Comparison of ENCODE assay signal across 8 cellular contexts in the genomic region with DNA sequence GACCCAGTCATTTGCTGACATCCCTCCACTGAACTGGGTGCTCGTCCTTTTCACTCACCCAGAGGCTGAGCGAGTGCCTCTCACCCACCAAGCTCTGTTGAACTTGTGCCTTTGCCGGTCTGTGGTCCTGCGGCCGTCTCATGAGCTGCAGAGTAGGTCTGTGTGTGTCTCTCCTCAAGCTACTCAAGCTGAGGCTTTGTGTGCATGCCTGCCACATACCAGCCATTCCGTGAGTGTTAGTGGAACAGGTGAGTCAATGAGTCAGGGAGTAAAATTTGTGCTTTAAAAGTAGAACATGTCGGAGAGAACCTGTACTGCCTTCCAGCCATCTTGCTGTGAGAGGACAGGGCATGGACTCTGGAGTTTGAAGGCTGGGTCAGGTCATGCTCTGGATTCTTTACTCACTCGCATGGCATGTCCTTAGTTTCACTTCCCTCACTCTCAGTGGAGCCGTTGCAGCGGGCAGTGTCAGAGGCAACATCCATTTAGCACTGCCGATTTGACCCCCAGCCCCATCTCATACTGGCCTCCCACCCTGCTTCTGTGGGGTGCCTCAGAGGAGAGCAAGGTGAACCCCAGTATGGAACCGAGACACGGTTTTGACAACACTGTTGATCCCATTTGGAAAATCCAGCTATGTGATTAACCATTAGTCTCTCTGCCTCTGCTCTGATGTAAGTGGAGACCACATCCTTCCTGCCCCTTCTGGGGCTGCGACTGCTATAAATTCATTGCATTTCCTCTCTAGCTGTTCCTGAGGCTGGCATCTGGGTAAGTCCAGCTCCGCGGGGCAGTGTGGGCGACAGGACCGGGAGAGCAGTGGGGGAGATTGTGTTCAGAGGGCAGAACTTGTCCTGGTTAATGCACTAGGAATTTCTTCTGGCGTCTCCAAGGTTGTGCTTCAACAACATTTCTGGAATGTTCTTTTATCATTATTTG. TPM values are rescaled to one million over a fixed set of nuclear protein-coding genes. Genes with fewer than 3 reads are reported as not detected.
DNase-seq lines count a peak whose midpoint lies in the region; ATAC-seq, FAIRE-seq and TF ChIP-seq lines count a peak whose summit lies in the region.

A gene (plus strand): TSS at position 751 of the 939 bp plus-strand sequence. CDS start 2,628 bp downstream, outside the sequence.

- no peak within 1 kb of the TSS for H4K91ac ChIP-seq in mesenchymal stem cell (ENCODE audit: low read length)

- in situ Hi-C loops in Panc1 (cut with HindIII; ENCODE audit: low pct_unique_long_range_greater_than_20kb, low sequenced_read_pairs): no loop called here

- DNase-seq in A172 (ENCODE audit: low spot score) (peak; percentile 69), Panc1 (ENCODE audit: low read depth, low spot score) (no peak), kidney (no peak), stomach (peak; percentile 34), frontal cortex (ENCODE audit: low spot score in 2 of 2) (no peak), mesenchymal stem cell (no peak)
- DNase-seq in activated effector memory CD4-positive, alpha-beta T cell treated with anti-CD3 and anti-CD28 coated beads, Interleukin-2, amount 50 U/mL, for 16 hours: peak; percentile 74

- no peak within 1 kb of the TSS for H2BK5ac ChIP-seq in mesenchymal stem cell (ENCODE audit: low read depth, low read length, poor library complexity, severe bottlenecking)

- no peak within 1 kb of the TSS for H2BK15ac ChIP-seq in mesenchymal stem cell (ENCODE audit: low read depth, poor library complexity, severe bottlenecking)

- POLR2A ChIA-PET in Panc1 (lab: Charles Lee): no interaction called here

- no peak for TF ChIP-seq POLR2A in stomach (IDR thresholded peaks at IDR 0.05)

- no peak within 1 kb of the TSS for H3K27ac ChIP-seq in Panc1 (ENCODE audit: low read length)
- no peak within 1 kb of the TSS for H3K27ac ChIP-seq in kidney (ENCODE audit: low read depth in 2 of 2, low read length in 2 of 2)
- H3K27ac ChIP-seq in stomach: peak within 1 kb of the TSS in 4 of 5 donors; percentile 33 to 59 (median 46)
- H3K27ac ChIP-seq in mesenchymal stem cell (ENCODE audit: low read length, poor library complexity, severe bottlenecking): no peak within 1 kb of the TSS

- no peak within 1 kb of the TSS for H4K8ac ChIP-seq in mesenchymal stem cell (ENCODE audit: low read length)

- H2BK120ac ChIP-seq in mesenchymal stem cell (ENCODE audit: low read depth, low read length): no peak within 1 kb of the TSS

- H3K9ac ChIP-seq in kidney (ENCODE audit: low read length in 2 of 2) (peak within 1 kb of the TSS in 1 of 2 donors; percentile 9), mesenchymal stem cell (ENCODE audit: low read length) (no peak within 1 kb of the TSS)

- H3K27me3 ChIP-seq in Panc1 (ENCODE audit: control insufficient read depth, insufficient read depth, low read length): no peaks in the 10 kb centered on the region
- peaks cover 0 to 11% (median 0%) of the 10 kb centered on the region in 3 donors for H3K27me3 ChIP-seq in stomach
- no peaks in the 10 kb centered on the region for H3K27me3 ChIP-seq in mesenchymal stem cell (ENCODE audit: control insufficient read depth in 1 of 2, insufficient read depth in 1 of 2, low read length in 2 of 2)

- FAIRE-seq in kidney (lab: Jason Lieb, UNC): no peak
- no peak for FAIRE-seq in frontal cortex (lab: Jason Lieb, UNC)

- intact Hi-C loops in Panc1 (cut with micrococcal nuclease; ENCODE audit: unreplicated experiment) (no loop called here), kidney (cut with DNase I) (no loop called here), stomach (cut with DNase I; ENCODE audit: low total_unique reads) (no loop called here)

- peak; percentile 64 for ATAC-seq in GM21786 (IDR thresholded peaks at IDR 0.05; ENCODE audit: unreplicated experiment)
- ATAC-seq in Panc1: peak; percentile 88

- H3K14ac ChIP-seq in mesenchymal stem cell (ENCODE audit: low read length in 2 of 2): no peak within 1 kb of the TSS

- BruUV-seq in Panc1 (replicated peaks; lab: Mats Ljungman, UMichigan): no TSS peak

- H3K79me1 ChIP-seq in mesenchymal stem cell (replicated peaks; ENCODE audit: low read length, poor library complexity, severe bottlenecking): no peaks in the 10 kb centered on the region

- H2BK12ac ChIP-seq in mesenchymal stem cell (ENCODE audit: low read length in 2 of 2): no peak within 1 kb of the TSS

- H3K36me3 ChIP-seq in Panc1 (ENCODE audit: control insufficient read depth, insufficient read depth, low read length) (no peaks in the 10 kb centered on the region), kidney (ENCODE audit: control insufficient read depth in 1 of 2, insufficient read depth in 2 of 2, low read length in 2 of 2) (no peaks in the 10 kb centered on the region), stomach (no peaks in the 10 kb centered on the region), mesenchymal stem cell (ENCODE audit: control insufficient read depth in 1 of 2, insufficient read depth in 2 of 2, low read depth in 1 of 2, low read length in 2 of 2) (no peaks in the 10 kb centered on the region)

- H3K18ac ChIP-seq in mesenchymal stem cell (ENCODE audit: low read depth in 1 of 2, low read length in 2 of 2): no peak within 1 kb of the TSS

- H2AFZ ChIP-seq in mesenchymal stem cell (ENCODE audit: low read depth, low read length): no peak within 1 kb of the TSS

- H2AK5ac ChIP-seq in mesenchymal stem cell (ENCODE audit: low read length, severe bottlenecking): no peak within 1 kb of the TSS

- no peak within 1 kb of the TSS for H3K4me2 ChIP-seq in mesenchymal stem cell (ENCODE audit: low read length, poor library complexity, severe bottlenecking)

- peaks cover 10% of the 10 kb centered on the region; the same call in 1 of the 2 replicates for H3K4me1 ChIP-seq in Panc1 (ENCODE audit: control insufficient read depth, insufficient read depth, low read length)
- H3K4me1 ChIP-seq in kidney (ENCODE audit: control insufficient read depth in 1 of 2, insufficient read depth in 1 of 2, low read depth in 1 of 2, low read length in 2 of 2): no peaks in the 10 kb centered on the region
- H3K4me1 ChIP-seq in stomach: no peaks in the 10 kb centered on the region
- H3K4me1 ChIP-seq in mesenchymal stem cell (ENCODE audit: control insufficient read depth, insufficient read depth, low read depth, low read length): no peaks in the 10 kb centered on the region

- peak within 1 kb of the TSS; percentile 25 to 54 for H3K4me3 ChIP-seq in Panc1 (ENCODE audit: low read depth in 2 of 2, low read length in 2 of 2)
- peak within 1 kb of the TSS; percentile 30 to 48 for H3K4me3 ChIP-seq in kidney (ENCODE audit: low read length in 2 of 2)
- peak within 1 kb of the TSS; percentile 17 to 32 (median 22) for H3K4me3 ChIP-seq in stomach
- no peak within 1 kb of the TSS for H3K4me3 ChIP-seq in mesenchymal stem cell (ENCODE audit: insufficient read depth in 1 of 2, low read depth in 1 of 2, low read length in 2 of 2)

- WGBS in stomach, 5 donors: 60 to 74% (median 70%) methylated on average over 16 to 19 of the region's 19 CpGs
- 76% methylated on average over 19 of the region's 19 CpGs for WGBS in mesenchymal stem cell

- no peak for TF ChIP-seq EP300 in stomach (IDR thresholded peaks at IDR 0.05)

- H3K4ac ChIP-seq in mesenchymal stem cell (ENCODE audit: low read depth in 1 of 2, low read length in 2 of 2): no peak within 1 kb of the TSS

- CTCF ChIA-PET in Panc1 (lab: Charles Lee): interaction anchor here (0.6 kb wide), 1 partner anchor 34 kb away, joined by 3 read pairs; no protein-coding TSS in a partner anchor

- H3K9me3 ChIP-seq in Panc1 (ENCODE audit: control insufficient read depth, insufficient read depth, low read depth, low read length) (no peaks in the 10 kb centered on the region), kidney (ENCODE audit: control insufficient read depth in 1 of 2, low read length in 2 of 2) (no peaks in the 10 kb centered on the region), stomach (no peaks in the 10 kb centered on the region), mesenchymal stem cell (ENCODE audit: control insufficient read depth, low read length) (no peaks in the 10 kb centered on the region)

- no peak within 1 kb of the TSS for H3K23ac ChIP-seq in mesenchymal stem cell (ENCODE audit: low read length in 2 of 2)

- no peak for TF ChIP-seq CTCF in Panc1 (IDR thresholded peaks at IDR 0.05)
- TF ChIP-seq CTCF in kidney (IDR thresholded peaks at IDR 0.05; ENCODE audit: borderline replicate concordance, extremely low read depth, insufficient read depth): no peak
- no peak for TF ChIP-seq CTCF in stomach (IDR thresholded peaks at IDR 0.05)

RNA-seq across cellular contexts. Expression of the gene that starts here (rescaled TPM):
- total RNA-seq in A172 (2014; rRNA removed; shearing (Covaris generic)): 0.24 and 0.43 TPM in 2 replicates
- total RNA-seq in Panc1 (2021; ENCODE audit: unreplicated experiment) (0.33 TPM), kidney (4.0 TPM), stomach (1 to 10 TPM in 3 of 5 donors, under 1 TPM in 1, not detected in 1; under 0.01 to 5.5 (median 3.5) TPM), frontal cortex (0.82 TPM)
- 0.11 TPM for polyA plus RNA-seq in Panc1 (2012; ENCODE audit: insufficient read length)
- polyA plus RNA-seq in kidney (ENCODE audit: insufficient read depth, low read depth, low replicate concordance) (not detected), stomach (1 to 10 TPM in 1 of 3 donors, under 1 TPM in 2; 0.20 to 2.3 (median 0.61) TPM)
- polyA plus RNA-seq in mesenchymal stem cell (2013, experiment 1 of 2): 0.03 TPM
- polyA plus RNA-seq in mesenchymal stem cell (2013, experiment 2 of 2): 0.03 TPM

Comparison
In these comparisons a context has a peak if more than half of its experiments do, and no peak if none do; other contexts are left out.
1. Peak in DNase-seq in A172; RNA of the gene not detected or under 1 TPM.
2. Peak in ATAC-seq and H3K4me3 ChIP-seq in Panc1; RNA of the gene not detected or under 1 TPM.
3. DNase-seq: peak in activated effector memory CD4-positive, alpha-beta T cell treated with anti-CD3 and anti-CD28 coated beads, Interleukin-2, amount 50 U/mL, for 16 hours (single experiment) and stomach (single experiment); none in Panc1 (single experiment), kidney (single experiment), frontal cortex (0 of 2) and mesenchymal stem cell (single experiment).
4. H3K27ac ChIP-seq: peak in stomach (4 of 5); none in Panc1 (single experiment), kidney (0 of 2) and mesenchymal stem cell (single experiment).
5. H3K4me3 ChIP-seq: peak in kidney (2 of 2) and stomach (4 of 4); none in mesenchymal stem cell (0 of 2).